17 cellular contexts compared by ENCODE assay signal in the genomic region with DNA sequence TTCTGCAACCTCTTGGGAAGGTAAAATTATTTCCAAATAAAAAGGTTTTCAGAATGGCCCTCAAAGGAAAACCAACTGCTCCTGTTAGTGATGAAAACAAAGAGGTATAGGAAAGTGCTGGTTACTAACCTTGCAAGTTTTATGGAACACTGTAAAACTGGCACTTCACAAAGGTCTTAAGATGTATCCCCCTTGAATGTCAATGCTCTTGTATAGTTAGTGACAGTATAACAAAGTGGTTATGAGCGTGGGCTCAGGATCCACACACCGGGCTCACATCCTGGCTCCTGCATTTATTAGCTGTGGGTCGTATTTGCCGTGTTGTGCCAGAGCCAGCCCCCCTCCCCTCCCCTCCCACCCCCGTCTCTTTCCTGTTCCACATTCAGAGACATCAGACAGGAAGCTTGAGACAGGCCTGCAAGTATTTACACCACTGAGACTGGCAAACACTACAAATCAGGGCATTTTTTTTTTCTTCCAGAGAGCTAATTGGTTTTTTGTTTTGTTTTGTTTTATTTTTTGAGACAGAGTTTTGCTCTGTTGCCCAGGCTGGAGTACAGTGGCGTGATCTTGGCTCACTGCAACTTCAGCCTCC. TPM values are rescaled to one million over a fixed set of nuclear protein-coding genes. Genes with fewer than 3 reads are reported as not detected.
DNase-seq lines count a peak whose midpoint lies in the region; ATAC-seq and TF ChIP-seq lines count a peak whose summit lies in the region.
"Had no signal": no experiment of that assay in that cellular context is flagged by ENCODE, and none has a peak within 500 bp of the region (broad histone marks: within the 10 kb centered on the region; RNA-seq: fewer than 3 reads in every experiment).

No MANE protein-coding gene starts in this region.

- peaks cover 7% of the 10 kb centered on the region for H3K4me1 ChIP-seq in CD4-positive, CD25-positive, alpha-beta regulatory T cell (ENCODE audit: control insufficient read depth, insufficient read depth, low read length, poor library complexity, severe bottlenecking)
- H3K4me1 ChIP-seq in osteoblast (ENCODE audit: insufficient read depth, low read length): peaks cover 14% of the 10 kb centered on the region

- TF ChIP-seq CTCF in osteoblast (IDR thresholded peaks at IDR 0.05; ENCODE audit: extremely low read depth, low read depth, low read length): no peak

- no peaks in the 10 kb centered on the region for H3K36me3 ChIP-seq in CD4-positive, CD25-positive, alpha-beta regulatory T cell (ENCODE audit: control insufficient read depth, insufficient read depth, low read length)
- no peaks in the 10 kb centered on the region for H3K36me3 ChIP-seq in osteoblast (ENCODE audit: insufficient read depth, low read length)

- peak overlapping the region in 1 of 4 donors; percentile 69 for H3K4me3 Mint-ChIP-seq in CD4-positive, CD25-positive, alpha-beta regulatory T cell
- H3K4me3 Mint-ChIP-seq: central memory CD8-positive, alpha-beta T cell; endodermal cell had no signal

- peaks cover 0 to 1% (median 0%) of the 10 kb centered on the region in 7 donors for H3K9me3 Mint-ChIP-seq in CD4-positive, CD25-positive, alpha-beta regulatory T cell
- H3K9me3 Mint-ChIP-seq: activated T-helper 2 cell treated with anti-CD3 and anti-CD28 coated beads, Interferon-gamma antibody, Interleukin-2, Interleukin-4, amounts not matched to agents 10 μg/mL and 5 μg/mL and 100 μg/mL, durations not matched to agents 14 hours and 24 hours and 36 hours; central memory CD8-positive, alpha-beta T cell; endodermal cell had no signal

- ATAC-seq in CD4-positive, CD25-positive, alpha-beta regulatory T cell (ENCODE audit: low read depth in 2 of 2): peak; percentile 45 to 57

- no peak overlapping the region for H3K27ac ChIP-seq in CD4-positive, CD25-positive, alpha-beta regulatory T cell (ENCODE audit: insufficient read depth, low read length, poor library complexity, severe bottlenecking)
- peak overlapping the region; percentile 49 for H3K27ac ChIP-seq in osteoblast (ENCODE audit: low read depth, low read length)

- DNase-seq in CD4-positive, CD25-positive, alpha-beta regulatory T cell: peak in 1 of 3 donors; percentile 23
- DNase-seq in DMS153 treated with DMSO at 0.1 percent for 48 hours (lab: John Stamatoyannopoulos, UW; ENCODE audit: unreplicated experiment) (peak; percentile 8), UCSD-AML1 (lab: John Stamatoyannopoulos, UW; ENCODE audit: unreplicated experiment) (peak; percentile 16), osteoblast (ENCODE audit: insufficient read length, low spot score, missing footprints) (no peak), amygdala (lab: John Stamatoyannopoulos, UW) (no peak), GM19240 (ENCODE audit: insufficient read length, low spot score) (no peak)
- DNase-seq in activated CD4-positive, CD25-positive, alpha-beta regulatory T cell treated with anti-CD3 and anti-CD28 coated beads, Interleukin-2, amount 50 U/mL, for 72 hours: no peak
- DNase-seq: anterior cingulate cortex, DMS79, endodermal cell, head of caudate nucleus, NCI-H1694, Right ventricle myocardium superior had no signal

- H3K4me1 Mint-ChIP-seq in CD4-positive, CD25-positive, alpha-beta regulatory T cell: peaks cover 0 to 14% (median 9%) of the 10 kb centered on the region in 4 donors
- H3K4me1 Mint-ChIP-seq: central memory CD8-positive, alpha-beta T cell had no signal

- H3K36me3 Mint-ChIP-seq in CD4-positive, CD25-positive, alpha-beta regulatory T cell: no peaks in the 10 kb centered on the region

- H3K9me3 ChIP-seq in CD4-positive, CD25-positive, alpha-beta regulatory T cell (ENCODE audit: control insufficient read depth in 2 of 2, low read length in 2 of 2): no peaks in the 10 kb centered on the region
- H3K9me3 ChIP-seq in osteoblast (ENCODE audit: low read depth, low read length): no peaks in the 10 kb centered on the region

- H3K27ac Mint-ChIP-seq in CD4-positive, CD25-positive, alpha-beta regulatory T cell: peak overlapping the region; percentile 22 to 88 (median 72)
- H3K27ac Mint-ChIP-seq: activated T-helper 2 cell treated with anti-CD3 and anti-CD28 coated beads, Interferon-gamma antibody, Interleukin-2, Interleukin-4, amounts not matched to agents 10 μg/mL and 5 μg/mL and 100 μg/mL, durations not matched to agents 14 hours and 24 hours and 36 hours; endodermal cell had no signal

- no peak overlapping the region for H3K4me3 ChIP-seq in CD4-positive, CD25-positive, alpha-beta regulatory T cell (ENCODE audit: low read depth, low read length)
- H3K4me3 ChIP-seq in osteoblast (ENCODE audit: insufficient read depth, low read length): no peak overlapping the region
- H3K4me3 ChIP-seq: lung had no signal

- peaks cover 2% of the 10 kb centered on the region for H3K27me3 ChIP-seq in CD4-positive, CD25-positive, alpha-beta regulatory T cell (ENCODE audit: control insufficient read depth, insufficient read depth, low read length)
- H3K27me3 ChIP-seq in osteoblast (ENCODE audit: insufficient read depth, low read length): no peaks in the 10 kb centered on the region

- H4K20me1 ChIP-seq in osteoblast (ENCODE audit: insufficient read depth, low read length): no peaks in the 10 kb centered on the region

- H2AFZ ChIP-seq in osteoblast (ENCODE audit: low read length): peak overlapping the region; percentile 63

- H3K79me2 ChIP-seq in osteoblast (ENCODE audit: insufficient read depth, low read length): no peaks in the 10 kb centered on the region

- no peak overlapping the region for H3K4me2 ChIP-seq in osteoblast (ENCODE audit: insufficient read depth, low read length)

- peaks cover 9% of the 10 kb centered on the region for H3K27me3 Mint-ChIP-seq in CD4-positive, CD25-positive, alpha-beta regulatory T cell

RNA-seq across cellular contexts. Expression of a gene that starts 9.2 kb away (rescaled TPM):
- 74.0 TPM for total RNA-seq in CD4-positive, CD25-positive, alpha-beta regulatory T cell
- polyA plus RNA-seq in CD4-positive, CD25-positive, alpha-beta regulatory T cell: 10 to 100 TPM; 51.2 to 76.1 (median 63.5) TPM
- 60.7 and 67.3 TPM in 2 replicates for total RNA-seq in osteoblast

RNA-seq across cellular contexts. Expression of a gene that starts 21.2 kb away (rescaled TPM):
- total RNA-seq in CD4-positive, CD25-positive, alpha-beta regulatory T cell: not detected
- not detected for polyA plus RNA-seq in CD4-positive, CD25-positive, alpha-beta regulatory T cell
- 0.72 and 1.2 TPM in 2 replicates for total RNA-seq in osteoblast
- total RNA-seq: activated T-helper 2 cell treated with anti-CD3 and anti-CD28 coated beads, Interferon-gamma antibody, Interleukin-2, Interleukin-4, amounts not matched to agents 10 μg/mL and 5 μg/mL and 100 μg/mL, durations not matched to agents 14 hours and 24 hours and 36 hours; MCF 10A had no signal

RNA-seq across cellular contexts. Expression of a gene that starts 37.7 kb away (rescaled TPM):
- total RNA-seq in CD4-positive, CD25-positive, alpha-beta regulatory T cell: 4.1 TPM
- polyA plus RNA-seq in CD4-positive, CD25-positive, alpha-beta regulatory T cell: under 1 TPM in 1 of 4 donors, not detected in 3; 0.20 TPM
- total RNA-seq in osteoblast: 24.2 and 26.4 TPM in 2 replicates
- total RNA-seq: activated T-helper 2 cell treated with anti-CD3 and anti-CD28 coated beads, Interferon-gamma antibody, Interleukin-2, Interleukin-4, amounts not matched to agents 10 μg/mL and 5 μg/mL and 100 μg/mL, durations not matched to agents 14 hours and 24 hours and 36 hours had no signal

Comparison
In these comparisons a context has a peak if more than half of its experiments do, and no peak if none do; other contexts are left out.
1. DNase-seq: peak in DMS153 treated with DMSO at 0.1 percent for 48 hours (single experiment) and UCSD-AML1 (single experiment); none in osteoblast (single experiment), activated CD4-positive, CD25-positive, alpha-beta regulatory T cell treated with anti-CD3 and anti-CD28 coated beads, Interleukin-2, amount 50 U/mL, for 72 hours (single experiment), amygdala (0 of 56) and GM19240 (single experiment).